ENCODE assay signal across 21 cellular contexts in the genomic region with DNA sequence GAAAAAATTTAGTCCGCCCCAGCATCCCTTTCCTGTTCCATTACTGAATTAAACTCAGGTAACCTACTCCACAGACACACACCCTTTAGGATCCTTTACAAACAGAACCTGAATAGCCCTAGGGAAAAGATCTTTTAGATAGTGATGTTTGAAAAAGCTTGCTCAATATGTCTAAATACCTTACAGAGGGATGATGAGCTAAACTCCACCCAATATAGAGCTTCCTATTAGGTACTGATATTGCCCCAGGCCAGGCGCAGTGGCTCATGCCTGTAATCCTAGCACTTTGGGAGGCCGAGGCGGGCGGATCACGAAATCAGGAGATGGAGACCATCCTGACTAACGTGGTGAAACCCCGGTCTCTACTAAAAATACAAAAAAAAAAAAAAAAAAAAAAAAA. TPM values are rescaled to one million over a fixed set of nuclear protein-coding genes. Genes with fewer than 3 reads are reported as not detected.
DNase-seq lines count a peak whose midpoint lies in the region; ATAC-seq, FAIRE-seq and TF ChIP-seq lines count a peak whose summit lies in the region.
"Had no signal": no experiment of that assay in that cellular context is flagged by ENCODE, and none has a peak within 500 bp of the region (broad histone marks: within the 10 kb centered on the region; RNA-seq: fewer than 3 reads in every experiment).

No MANE protein-coding gene starts in this region.

- H3K9me3 Mint-ChIP-seq in astrocyte (ENCODE audit: unreplicated experiment): no peaks in the 10 kb centered on the region
- H3K9me3 Mint-ChIP-seq in stimulated activated naive B cell treated with anti-CD40 and anti-IgM and Interleukin-4, amounts not matched to agents 10 μg/mL and 1 μg/mL and 100 μg/mL, for 72 hours: no peaks in the 10 kb centered on the region
- H3K9me3 Mint-ChIP-seq: CD4-positive, alpha-beta T cell had no signal

- peaks cover 44% of the 10 kb centered on the region for H3K4me1 Mint-ChIP-seq in astrocyte (ENCODE audit: low read depth, unreplicated experiment)
- no peaks in the 10 kb centered on the region for H3K4me1 Mint-ChIP-seq in stimulated activated naive B cell treated with anti-CD40 and anti-IgM and Interleukin-4, amounts not matched to agents 10 μg/mL and 1 μg/mL and 100 μg/mL, for 72 hours

- H3K4me3 ChIP-seq in liver (ENCODE audit: low read depth in 1 of 3, low read length in 3 of 3) (no peak overlapping the region), HepG2 (replicated peaks in 1 of 3; ENCODE audit: insufficient read depth in 1 of 3, low read depth in 2 of 3, low read length in 3 of 3) (no peak overlapping the region), astrocyte (ENCODE audit: insufficient read depth, low read depth, low read length) (no peak overlapping the region)

- no TSS peak for BruUV-seq in HepG2 (replicated peaks; lab: Mats Ljungman, UMichigan)

- in situ Hi-C loops in HepG2 (cut with HindIII; ENCODE audit: extremely low pct_ligation_motif_present, low pct_unique_long_range_greater_than_20kb): no loop called here

- CTCF ChIA-PET in HepG2 (lab: Yijun Ruan, JAX; ENCODE audit: low intra/inter-chr PET ratio, low total read pairs): no interaction called here

- WGBS in liver: 91% methylated on average over 8 of the region's 8 CpGs
- 85% methylated on average over 8 of the region's 8 CpGs for WGBS in HepG2 (ENCODE audit: low lambda C conversion rate)

- DNase-seq in HepG2 (ENCODE audit: low spot score) (no peak), astrocyte (ENCODE audit: low read depth) (no peak), islet precursor cell (peak; percentile 60), occipital lobe (lab: John Stamatoyannopoulos, UW) (no peak), GDM1 (lab: John Stamatoyannopoulos, UW) (no peak)
- DNase-seq in stimulated activated naive B cell treated with anti-CD40 and anti-IgM and Interleukin-4, amounts not matched to agents 10 μg/mL and 1 μg/mL and 100 μg/mL, for 72 hours: no peak
- DNase-seq: CD4-positive, alpha-beta T cell; DMS153; GOT3; NCI-H1092 treated with DMSO at 0.1 percent for 48 hours; NCI-H1694; NCI-H2081 treated with DMSO at 0.1 percent for 48 hours; NCI-H446 treated with DMSO at 0.1 percent for 48 hours; SHP77 had no signal

- peaks cover 19% of the 10 kb centered on the region for H3K36me3 Mint-ChIP-seq in astrocyte (ENCODE audit: low read depth, unreplicated experiment)
- H3K36me3 Mint-ChIP-seq in stimulated activated naive B cell treated with anti-CD40 and anti-IgM and Interleukin-4, amounts not matched to agents 10 μg/mL and 1 μg/mL and 100 μg/mL, for 72 hours: no peaks in the 10 kb centered on the region

- H3K36me3 ChIP-seq in liver (ENCODE audit: control insufficient read depth in 4 of 4, insufficient read depth in 3 of 4, low read depth in 1 of 4, low read length in 3 of 4) (peaks cover 0 to 8% (median 4%) of the 10 kb centered on the region in 4 donors), HepG2 (replicated peaks in 1 of 2; ENCODE audit: control insufficient read depth in 1 of 2, insufficient read depth in 2 of 2, low read length in 2 of 2) (peaks cover 4 to 9% of the 10 kb centered on the region in 2 experiments; a peak in 2 of 5 replicates), astrocyte (ENCODE audit: insufficient read depth, low read length) (peaks cover 5% of the 10 kb centered on the region)

- no peak overlapping the region for H3K27ac ChIP-seq in liver (ENCODE audit: low read depth in 1 of 2, low read length in 2 of 2)
- no peak overlapping the region for H3K27ac ChIP-seq in HepG2 (ENCODE audit: extremely low read length, insufficient read depth, low read length)
- no peak overlapping the region for H3K27ac ChIP-seq in astrocyte (ENCODE audit: low read depth, low read length)
- H3K27ac ChIP-seq: HL-60 had no signal

- ATAC-seq in HepG2: no peak
- no peak for ATAC-seq in HG02852 (IDR thresholded peaks at IDR 0.05; ENCODE audit: unreplicated experiment)
- no peak for ATAC-seq in stimulated activated naive B cell treated with anti-CD40 and anti-IgM and Interleukin-4, amounts not matched to agents 10 μg/mL and 1 μg/mL and 100 μg/mL, for 72 hours (replicated peaks)
- ATAC-seq: HCT116 had no signal

- peak overlapping the region; percentile 34 for H3K27ac Mint-ChIP-seq in astrocyte (ENCODE audit: unreplicated experiment)
- H3K27ac Mint-ChIP-seq in stimulated activated naive B cell treated with anti-CD40 and anti-IgM and Interleukin-4, amounts not matched to agents 10 μg/mL and 1 μg/mL and 100 μg/mL, for 72 hours: no peak overlapping the region
- H3K27ac Mint-ChIP-seq: CD4-positive, alpha-beta T cell had no signal

- TF ChIP-seq EP300 in HepG2 (IDR thresholded peaks at IDR 0.05; ENCODE audit: low read depth in 2 of 2, low read length in 2 of 2): no peak
- TF ChIP-seq EP300 in HepG2 (CRISPR knock-in tag; IDR thresholded peaks at IDR 0.05; ENCODE audit: borderline replicate concordance): no peak

- intact Hi-C loops in HepG2 (cut with micrococcal nuclease; ENCODE audit: unreplicated experiment): no loop called here

- POLR2A ChIA-PET in HepG2 (lab: Yijun Ruan, JAX): interaction anchor here (0.7 kb wide), 1 partner anchor 109 kb away, joined by 6 read pairs; the partner anchor contains the start of gene GNPNAT1

- H3K27me3 ChIP-seq in liver (ENCODE audit: control insufficient read depth in 4 of 4, insufficient read depth in 4 of 4, low read length in 3 of 4) (no peaks in the 10 kb centered on the region), HepG2 (ENCODE audit: control insufficient read depth in 1 of 2, insufficient read depth in 2 of 2, low read length in 2 of 2) (no peaks in the 10 kb centered on the region), astrocyte (ENCODE audit: insufficient read depth, low read length) (no peaks in the 10 kb centered on the region)

- TF ChIP-seq RAD21 in liver (IDR thresholded peaks at IDR 0.05) (no peak), HepG2 (CRISPR knock-in tag; IDR thresholded peaks at IDR 0.05) (no peak)

- no peaks in the 10 kb centered on the region for H3K9me3 ChIP-seq in liver (ENCODE audit: control insufficient read depth in 4 of 4, low read length in 3 of 4)
- H3K9me3 ChIP-seq in HepG2 (ENCODE audit: low read length): no peaks in the 10 kb centered on the region
- no peaks in the 10 kb centered on the region for H3K9me3 ChIP-seq in astrocyte (ENCODE audit: insufficient read depth, low read depth, low read length)

- no peak for TF ChIP-seq POLR2A in HepG2 (IDR thresholded peaks at IDR 0.05; ENCODE audit: insufficient read depth in 1 of 2, low read depth in 2 of 2, low read length in 2 of 2)

- H3K4me3 Mint-ChIP-seq in astrocyte (ENCODE audit: unreplicated experiment): no peak overlapping the region
- H3K4me3 Mint-ChIP-seq in stimulated activated naive B cell treated with anti-CD40 and anti-IgM and Interleukin-4, amounts not matched to agents 10 μg/mL and 1 μg/mL and 100 μg/mL, for 72 hours: no peak overlapping the region
- H3K4me3 Mint-ChIP-seq: CD4-positive, alpha-beta T cell had no signal

- no peaks in the 10 kb centered on the region for H3K27me3 Mint-ChIP-seq in astrocyte (ENCODE audit: low read depth, unreplicated experiment)
- H3K27me3 Mint-ChIP-seq in stimulated activated naive B cell treated with anti-CD40 and anti-IgM and Interleukin-4, amounts not matched to agents 10 μg/mL and 1 μg/mL and 100 μg/mL, for 72 hours: no peaks in the 10 kb centered on the region
- H3K27me3 Mint-ChIP-seq: CD4-positive, alpha-beta T cell had no signal

- peaks cover 4% of the 10 kb centered on the region for H3K79me2 ChIP-seq in HepG2 (ENCODE audit: insufficient read depth, low read length)
- H3K79me2 ChIP-seq in astrocyte (ENCODE audit: insufficient read depth, low read length): peaks cover 94% of the 10 kb centered on the region

- FAIRE-seq in HepG2 (lab: Jason Lieb, UNC) (no peak), astrocyte (lab: Jason Lieb, UNC) (no peak)
- FAIRE-seq: A204.1, GM12891, RCC 7860 had no signal

- peaks cover 0 to 3% (median 1%) of the 10 kb centered on the region in 4 donors for H3K4me1 ChIP-seq in liver (ENCODE audit: control insufficient read depth in 4 of 4, insufficient read depth in 4 of 4, low read length in 3 of 4)
- no peaks in the 10 kb centered on the region for H3K4me1 ChIP-seq in HepG2 (ENCODE audit: insufficient read depth, low read length)
- peaks cover 12% of the 10 kb centered on the region for H3K4me1 ChIP-seq in astrocyte (ENCODE audit: insufficient read depth, low read length)

- no peak overlapping the region for H2AFZ ChIP-seq in HepG2 (ENCODE audit: low read length)
- no peak overlapping the region for H2AFZ ChIP-seq in astrocyte (ENCODE audit: low read depth, low read length)

- H3K4me2 ChIP-seq in HepG2 (ENCODE audit: low read depth, low read length): no peak overlapping the region
- no peak overlapping the region for H3K4me2 ChIP-seq in astrocyte (ENCODE audit: low read length)

- TF ChIP-seq CTCF in liver (IDR thresholded peaks at IDR 0.05; ENCODE audit: low read depth, low read length, missing input control) (no peak), HepG2 (CRISPR knock-in tag; IDR thresholded peaks at IDR 0.05) (no peak), astrocyte (IDR thresholded peaks at IDR 0.05; ENCODE audit: insufficient read depth, low read depth, low read length) (no peak)

- H4K20me1 ChIP-seq in HepG2 (ENCODE audit: insufficient read depth, low read length): no peaks in the 10 kb centered on the region
- peaks cover 20% of the 10 kb centered on the region for H4K20me1 ChIP-seq in astrocyte (ENCODE audit: insufficient read depth, low read length)

- H3K9ac ChIP-seq in liver (ENCODE audit: low read depth in 1 of 2, low read length in 2 of 2) (no peak overlapping the region), HepG2 (ENCODE audit: insufficient read depth, low read depth, low read length) (no peak overlapping the region), astrocyte (ENCODE audit: low read length) (no peak overlapping the region)

RNA-seq across cellular contexts. Expression of gene FERMT2, which starts 50.1 kb away (rescaled TPM):
- total RNA-seq in liver (10 to 100 TPM; 34.8 to 51.3 TPM), HepG2 (2016; rRNA removed; fragmentation: Illumina TruSeq; extraction: Trizol) (60.4 and 86.5 TPM in 2 replicates), astrocyte (324 and 364 TPM in 2 replicates), occipital lobe (124 TPM)
- polyA plus RNA-seq in liver (10 to 100 TPM; 23.9 to 45.9 TPM), HepG2 (2011; rRNA removed) (25.1 and 36.2 TPM in 2 replicates)
- total RNA-seq in HepG2 (2016; cell fraction: cytosol; rRNA removed; fragmentation: Illumina TruSeq; extraction: Trizol; ENCODE audit: low read depth): 5.5 and 6.1 TPM in 2 replicates
- total RNA-seq in HepG2 (2016; cell fraction: insoluble cytoplasmic fraction; rRNA removed; fragmentation: Illumina TruSeq; extraction: Trizol): 56.7 and 83.2 TPM in 2 replicates
- 14.3 and 17.6 TPM in 2 replicates for total RNA-seq in HepG2 (2016; cell fraction: membrane; rRNA removed; fragmentation: Illumina TruSeq; extraction: Trizol)
- 41.6 and 44.8 TPM in 2 replicates for total RNA-seq in HepG2 (2016; cell fraction: nucleus; rRNA removed; fragmentation: Illumina TruSeq; extraction: Trizol)
- polyA plus RNA-seq in HepG2 (2011; cell fraction: cytosol; rRNA removed): 15.4 and 19.3 TPM in 2 replicates
- polyA plus RNA-seq in HepG2 (2011; cell fraction: nucleus; rRNA removed): 14.5 and 17.7 TPM in 2 replicates
- 28.0 and 32.5 TPM in 2 replicates for polyA plus RNA-seq in HepG2 (2012)
- polyA plus RNA-seq in HepG2 (2016; cell fraction: cytosol; fragmentation: Illumina TruSeq; extraction: Trizol; ENCODE audit: low read depth): 2.1 and 2.5 TPM in 2 replicates
- 65.2 and 71.0 TPM in 2 replicates for polyA plus RNA-seq in HepG2 (2016; cell fraction: insoluble cytoplasmic fraction; fragmentation: Illumina TruSeq; extraction: Trizol; ENCODE audit: low read depth)
- 8.3 and 9.2 TPM in 2 replicates for polyA plus RNA-seq in HepG2 (2016; cell fraction: membrane; fragmentation: Illumina TruSeq; extraction: Trizol; ENCODE audit: low read depth)
- polyA plus RNA-seq in HepG2 (2016; cell fraction: nucleus; fragmentation: Illumina TruSeq; extraction: Trizol; ENCODE audit: insufficient read depth, low read depth): 59.0 and 63.9 TPM in 2 replicates
- 15.8 and 48.5 TPM in 2 replicates for polyA minus RNA-seq in HepG2 (2011; rRNA and poly(A)+ RNA removed; ENCODE audit: low replicate concordance)
- polyA minus RNA-seq in HepG2 (2011; cell fraction: cytosol; rRNA and poly(A)+ RNA removed): 23.5 and 25.8 TPM in 2 replicates
- polyA minus RNA-seq in HepG2 (2011; cell fraction: nucleus; rRNA and poly(A)+ RNA removed): 39.3 and 47.6 TPM in 2 replicates
